ENCODE assay signal across 9 cellular contexts in the genomic region with DNA sequence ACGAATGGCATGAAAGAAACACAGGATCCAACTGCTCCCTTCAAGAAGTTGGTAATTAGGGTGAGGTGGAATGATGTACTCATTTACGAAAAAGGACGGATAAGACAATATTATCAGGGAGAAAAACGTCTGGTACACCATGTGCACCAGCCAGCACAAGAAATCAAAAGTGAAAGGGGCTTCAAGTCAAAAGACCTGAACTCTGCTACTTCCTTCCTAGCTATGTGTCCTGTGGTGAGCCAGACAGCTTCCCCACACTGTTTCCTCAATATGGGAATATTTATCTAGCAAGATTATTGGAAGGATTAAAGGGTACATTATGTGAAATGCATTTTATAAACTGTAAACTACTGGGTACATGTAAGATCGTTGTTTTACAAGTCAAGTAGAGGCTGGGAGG. TPM values are rescaled to one million over a fixed set of nuclear protein-coding genes. Genes with fewer than 3 reads are reported as not detected.
DNase-seq lines count a peak whose midpoint lies in the region; ATAC-seq and TF ChIP-seq lines count a peak whose summit lies in the region.
"Had no signal": no experiment of that assay in that cellular context is flagged by ENCODE, and none has a peak within 500 bp of the region (broad histone marks: within the 10 kb centered on the region; RNA-seq: fewer than 3 reads in every experiment).

No MANE protein-coding gene starts in this region.

- H3K4me1 Mint-ChIP-seq in activated naive CD4-positive, alpha-beta T cell treated with anti-CD3 and anti-CD28 coated beads for 36 hours (ENCODE audit: low read depth), result peaks cover 73% of the 10 kb centered on the region
- peaks cover 76% of the 10 kb centered on the region for H3K4me1 Mint-ChIP-seq in activated naive CD8-positive, alpha-beta T cell (ENCODE audit: low read depth)

- peaks cover 8 to 96% (median 55%) of the 10 kb centered on the region in 6 donors for H3K4me1 ChIP-seq in spleen

- H3K27me3 ChIP-seq in spleen (replicated peaks in 1 of 7), result no peaks in the 10 kb centered on the region
- H3K27me3 ChIP-seq: thyroid gland had no signal

- TF ChIP-seq POLR2A in spleen (IDR thresholded peaks at IDR 0.05), result no peak

- peak overlapping the region; percentile 82 for H3K27ac Mint-ChIP-seq in activated naive CD4-positive, alpha-beta T cell treated with anti-CD3 and anti-CD28 coated beads for 36 hours
- H3K27ac Mint-ChIP-seq in activated naive CD8-positive, alpha-beta T cell, result peak overlapping the region; percentile 95

- no peaks in the 10 kb centered on the region for H3K27me3 Mint-ChIP-seq in activated naive CD4-positive, alpha-beta T cell treated with anti-CD3 and anti-CD28 coated beads for 36 hours (ENCODE audit: low read depth)
- H3K27me3 Mint-ChIP-seq in activated naive CD8-positive, alpha-beta T cell, result no peaks in the 10 kb centered on the region

- peak overlapping the region in 6 of 8 donors; percentile 6 to 64 (median 22) for H3K4me3 ChIP-seq in spleen
- H3K4me3 ChIP-seq: thyroid gland had no signal

- CTCF ChIA-PET in activated naive CD4-positive, alpha-beta T cell treated with anti-CD3 and anti-CD28 coated beads for 36 hours (lab: Charles Lee), result interaction anchor here (1.0 kb wide), 1 partner anchor 34 kb away, joined by 3 read pairs; no protein-coding TSS in a partner anchor

- H3K9me3 ChIP-seq in spleen, result no peaks in the 10 kb centered on the region
- H3K9me3 ChIP-seq: thyroid gland had no signal

- intact Hi-C loops in activated naive CD4-positive, alpha-beta T cell treated with anti-CD3 and anti-CD28 coated beads for 36 hours (cut with micrococcal nuclease), result loop anchor here (1.0 to 2.0 kb wide), 3 partner anchors 12 to 33 kb away; a partner anchor contains a TSS
- intact Hi-C loops in spleen (cut with DNase I; ENCODE audit: low total_unique reads), result no loop called here

- ATAC-seq in HG02885 (IDR thresholded peaks at IDR 0.05; ENCODE audit: poor library complexity, unreplicated experiment), result peak; percentile 51

- no peaks in the 10 kb centered on the region for H3K9me3 Mint-ChIP-seq in activated naive CD4-positive, alpha-beta T cell treated with anti-CD3 and anti-CD28 coated beads for 36 hours
- H3K9me3 Mint-ChIP-seq in activated naive CD8-positive, alpha-beta T cell (ENCODE audit: low read depth), result no peaks in the 10 kb centered on the region

- no peak for TF ChIP-seq CTCF in spleen (IDR thresholded peaks at IDR 0.05 in 8 of 11, conservative IDR thresholded peaks at IDR 0.05 in 3 of 11)

- peaks cover 44% of the 10 kb centered on the region for H3K36me3 Mint-ChIP-seq in activated naive CD4-positive, alpha-beta T cell treated with anti-CD3 and anti-CD28 coated beads for 36 hours (ENCODE audit: low read depth)
- peaks cover 14% of the 10 kb centered on the region for H3K36me3 Mint-ChIP-seq in activated naive CD8-positive, alpha-beta T cell

- WGBS in spleen, 5 donors, result 31 to 42% (median 34%) methylated on average over 5 of the region's 5 CpGs

- peak overlapping the region in 7 of 8 donors; percentile 62 to 86 (median 75) for H3K27ac ChIP-seq in spleen
- H3K27ac ChIP-seq: thyroid gland had no signal

- no peak for DNase-seq in activated naive CD4-positive, alpha-beta T cell treated with anti-CD3 and anti-CD28 coated beads for 36 hours
- DNase-seq in activated naive CD4-positive, alpha-beta T cell treated with anti-CD3 and anti-CD28 coated beads, Interleukin-2, amount 50 U/mL, for 16 hours, result no peak
- DNase-seq in spleen (no peak), kidney tubule cell (ENCODE audit: low spot score) (no peak), NCI-H345 treated with DMSO at 0.1 percent for 48 hours (lab: John Stamatoyannopoulos, UW; ENCODE audit: unreplicated experiment) (no peak), ecto neural progenitor cell (ENCODE audit: low spot score) (no peak)
- DNase-seq: thyroid gland had no signal

- H3K4me3 Mint-ChIP-seq in activated naive CD4-positive, alpha-beta T cell treated with anti-CD3 and anti-CD28 coated beads for 36 hours, result peak overlapping the region; percentile 61
- H3K4me3 Mint-ChIP-seq in activated naive CD8-positive, alpha-beta T cell, result peak overlapping the region; percentile 83

- H3K36me3 ChIP-seq in spleen, result peaks cover 0 to 15% (median 0%) of the 10 kb centered on the region in 6 donors
- H3K36me3 ChIP-seq: thyroid gland had no signal

RNA-seq across cellular contexts. Expression of a gene that starts 33.9 kb away (rescaled TPM):
- total RNA-seq in activated naive CD4-positive, alpha-beta T cell treated with anti-CD3 and anti-CD28 coated beads for 36 hours, result 100 to 1,000 TPM; 119 to 124 TPM
- 10 to 100 TPM; 21.4 to 72.0 (median 44.5) TPM for total RNA-seq in spleen
- 10 to 100 TPM in 2 of 3 donors, 1 to 10 TPM in 1; 9.4 to 15.1 (median 11.4) TPM for polyA plus RNA-seq in spleen

RNA-seq across cellular contexts. Expression of a gene that starts 59.0 kb away (rescaled TPM):
- total RNA-seq in activated naive CD4-positive, alpha-beta T cell treated with anti-CD3 and anti-CD28 coated beads for 36 hours, result 100 to 1,000 TPM; 201 to 209 TPM
- 10 to 100 TPM; 43.7 to 58.9 (median 54.5) TPM for total RNA-seq in spleen
- 100 to 1,000 TPM in 1 of 3 donors, 10 to 100 TPM in 2; 72.8 to 103 (median 78.8) TPM for polyA plus RNA-seq in spleen
